2 cellular contexts compared by ENCODE assay signal in genomic region chr10:13847201-13847631, GRCh38.
TF ChIP-seq lines count a peak whose summit lies in the region.

No MANE protein-coding gene starts in this region.

TF ChIP-seq in K562, 482 proteins besides CTCF, POLR2A, EP300 and RAD21:
- TF ChIP-seq, protein P1, sequence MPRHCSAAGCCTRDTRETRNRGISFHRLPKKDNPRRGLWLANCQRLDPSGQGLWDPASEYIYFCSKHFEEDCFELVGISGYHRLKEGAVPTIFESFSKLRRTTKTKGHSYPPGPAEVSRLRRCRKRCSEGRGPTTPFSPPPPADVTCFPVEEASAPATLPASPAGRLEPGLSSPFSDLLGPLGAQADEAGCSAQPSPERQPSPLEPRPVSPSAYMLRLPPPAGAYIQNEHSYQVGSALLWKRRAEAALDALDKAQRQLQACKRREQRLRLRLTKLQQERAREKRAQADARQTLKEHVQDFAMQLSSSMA (CRISPR knock-in tag; IDR thresholded peaks at IDR 0.05), result no peak
- TF ChIP-seq PML (IDR thresholded peaks at IDR 0.05; ENCODE audit: low read length) (no peak), GATA2 (CRISPR knock-in tag; IDR thresholded peaks at IDR 0.05) (no peak), KHSRP (IDR thresholded peaks at IDR 0.05) (no peak), YBX1 (IDR thresholded peaks at IDR 0.05) (no peak), ZFP30 (CRISPR knock-in tag; IDR thresholded peaks at IDR 0.05; ENCODE audit: borderline replicate concordance) (no peak), ZNF75A (CRISPR knock-in tag; IDR thresholded peaks at IDR 0.05) (no peak), C11orf30 (IDR thresholded peaks at IDR 0.05; ENCODE audit: low read depth) (no peak), COPS2 (conservative IDR thresholded peaks at IDR 0.05) (no peak), MEIS2 (IDR thresholded peaks at IDR 0.05; ENCODE audit: partially characterized antibody) (no peak), KLF10 (CRISPR knock-in tag; IDR thresholded peaks at IDR 0.05) (no peak), U2AF2 (optimal IDR thresholded peaks at IDR 0.05; ENCODE audit: low read depth, low read length) (no peak), NR4A1 (CRISPR knock-in tag; IDR thresholded peaks at IDR 0.05) (no peak), NR4A1 (tag; IDR thresholded peaks at IDR 0.05) (no peak), PPARD (CRISPR knock-in tag; IDR thresholded peaks at IDR 0.05) (no peak), CREB3L1 (IDR thresholded peaks at IDR 0.05; ENCODE audit: borderline replicate concordance, low read depth) (no peak), ZNF561 (CRISPR knock-in tag; conservative IDR thresholded peaks at IDR 0.05) (no peak)
- TF ChIP-seq, protein P2, sequence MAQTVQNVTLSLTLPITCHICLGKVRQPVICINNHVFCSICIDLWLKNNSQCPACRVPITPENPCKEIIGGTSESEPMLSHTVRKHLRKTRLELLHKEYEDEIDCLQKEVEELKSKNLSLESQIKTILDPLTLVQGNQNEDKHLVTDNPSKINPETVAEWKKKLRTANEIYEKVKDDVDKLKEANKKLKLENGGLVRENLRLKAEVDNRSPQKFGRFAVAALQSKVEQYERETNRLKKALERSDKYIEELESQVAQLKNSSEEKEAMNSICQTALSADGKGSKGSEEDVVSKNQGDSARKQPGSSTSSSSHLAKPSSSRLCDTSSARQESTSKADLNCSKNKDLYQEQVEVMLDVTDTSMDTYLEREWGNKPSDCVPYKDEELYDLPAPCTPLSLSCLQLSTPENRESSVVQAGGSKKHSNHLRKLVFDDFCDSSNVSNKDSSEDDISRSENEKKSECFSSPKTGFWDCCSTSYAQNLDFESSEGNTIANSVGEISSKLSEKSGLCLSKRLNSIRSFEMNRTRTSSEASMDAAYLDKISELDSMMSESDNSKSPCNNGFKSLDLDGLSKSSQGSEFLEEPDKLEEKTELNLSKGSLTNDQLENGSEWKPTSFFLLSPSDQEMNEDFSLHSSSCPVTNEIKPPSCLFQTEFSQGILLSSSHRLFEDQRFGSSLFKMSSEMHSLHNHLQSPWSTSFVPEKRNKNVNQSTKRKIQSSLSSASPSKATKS (CRISPR knock-in tag; IDR thresholded peaks at IDR 0.05), result no peak
- TF ChIP-seq, protein P3, sequence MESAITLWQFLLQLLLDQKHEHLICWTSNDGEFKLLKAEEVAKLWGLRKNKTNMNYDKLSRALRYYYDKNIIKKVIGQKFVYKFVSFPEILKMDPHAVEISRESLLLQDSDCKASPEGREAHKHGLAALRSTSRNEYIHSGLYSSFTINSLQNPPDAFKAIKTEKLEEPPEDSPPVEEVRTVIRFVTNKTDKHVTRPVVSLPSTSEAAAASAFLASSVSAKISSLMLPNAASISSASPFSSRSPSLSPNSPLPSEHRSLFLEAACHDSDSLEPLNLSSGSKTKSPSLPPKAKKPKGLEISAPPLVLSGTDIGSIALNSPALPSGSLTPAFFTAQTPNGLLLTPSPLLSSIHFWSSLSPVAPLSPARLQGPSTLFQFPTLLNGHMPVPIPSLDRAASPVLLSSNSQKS (CRISPR knock-in tag; IDR thresholded peaks at IDR 0.05), result no peak
- TF ChIP-seq, protein P4, sequence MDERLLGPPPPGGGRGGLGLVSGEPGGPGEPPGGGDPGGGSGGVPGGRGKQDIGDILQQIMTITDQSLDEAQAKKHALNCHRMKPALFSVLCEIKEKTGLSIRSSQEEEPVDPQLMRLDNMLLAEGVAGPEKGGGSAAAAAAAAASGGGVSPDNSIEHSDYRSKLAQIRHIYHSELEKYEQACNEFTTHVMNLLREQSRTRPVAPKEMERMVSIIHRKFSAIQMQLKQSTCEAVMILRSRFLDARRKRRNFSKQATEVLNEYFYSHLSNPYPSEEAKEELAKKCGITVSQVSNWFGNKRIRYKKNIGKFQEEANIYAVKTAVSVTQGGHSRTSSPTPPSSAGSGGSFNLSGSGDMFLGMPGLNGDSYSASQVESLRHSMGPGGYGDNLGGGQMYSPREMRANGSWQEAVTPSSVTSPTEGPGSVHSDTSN (CRISPR knock-in tag; IDR thresholded peaks at IDR 0.05; ENCODE audit: low read depth), result no peak
- TF ChIP-seq, protein P4 (tag; conservative IDR thresholded peaks at IDR 0.05; ENCODE audit: low read depth), result no peak

TF ChIP-seq in HepG2, 621 proteins besides CTCF, POLR2A, EP300 and RAD21:
- no peak for TF ChIP-seq TRAFD1 (CRISPR knock-in tag; IDR thresholded peaks at IDR 0.05; ENCODE audit: borderline replicate concordance)
- no peak for TF ChIP-seq ZNF281 (CRISPR knock-in tag; IDR thresholded peaks at IDR 0.05; ENCODE audit: borderline replicate concordance)
- TF ChIP-seq ZNF678 (CRISPR knock-in tag; IDR thresholded peaks at IDR 0.05), result no peak
- no peak for TF ChIP-seq ZMYM3 (CRISPR knock-in tag; IDR thresholded peaks at IDR 0.05)
- TF ChIP-seq ZBTB37 (CRISPR knock-in tag; IDR thresholded peaks at IDR 0.05), result no peak
- TF ChIP-seq SKI (IDR thresholded peaks at IDR 0.05; ENCODE audit: partially characterized antibody), result no peak
- no peak for TF ChIP-seq SIN3A (IDR thresholded peaks at IDR 0.05; ENCODE audit: borderline replicate concordance, low read depth, low read length)
- no peak for TF ChIP-seq GTF2F1 (IDR thresholded peaks at IDR 0.05; ENCODE audit: low read length)
- TF ChIP-seq ZNF510 (CRISPR knock-in tag; IDR thresholded peaks at IDR 0.05; ENCODE audit: low read depth), result no peak
- TF ChIP-seq CREB1 (IDR thresholded peaks at IDR 0.05), result no peak
- TF ChIP-seq CREB1 (CRISPR knock-in tag; IDR thresholded peaks at IDR 0.05), result no peak
- TF ChIP-seq SOX6 (IDR thresholded peaks at IDR 0.05), result no peak
- no peak for TF ChIP-seq SOX6 (CRISPR knock-in tag; IDR thresholded peaks at IDR 0.05)
- TF ChIP-seq NFE2L1 (CRISPR knock-in tag; IDR thresholded peaks at IDR 0.05; ENCODE audit: borderline replicate concordance), result no peak
- TF ChIP-seq, protein P5, sequence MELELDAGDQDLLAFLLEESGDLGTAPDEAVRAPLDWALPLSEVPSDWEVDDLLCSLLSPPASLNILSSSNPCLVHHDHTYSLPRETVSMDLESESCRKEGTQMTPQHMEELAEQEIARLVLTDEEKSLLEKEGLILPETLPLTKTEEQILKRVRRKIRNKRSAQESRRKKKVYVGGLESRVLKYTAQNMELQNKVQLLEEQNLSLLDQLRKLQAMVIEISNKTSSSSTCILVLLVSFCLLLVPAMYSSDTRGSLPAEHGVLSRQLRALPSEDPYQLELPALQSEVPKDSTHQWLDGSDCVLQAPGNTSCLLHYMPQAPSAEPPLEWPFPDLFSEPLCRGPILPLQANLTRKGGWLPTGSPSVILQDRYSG (CRISPR knock-in tag; IDR thresholded peaks at IDR 0.05), result no peak
TF ChIP-seq in HepG2: peak in this region for 0.
